12 cellular contexts compared by ENCODE assay signal in genomic region chr1:77036560-77036959, GRCh38.
A peak's percentile ranks its signal among the peaks of the same experiment; 100 is the strongest.
DNase-seq lines count a peak whose midpoint lies in the region; ATAC-seq, FAIRE-seq and TF ChIP-seq lines count a peak whose summit lies in the region.
"Had no signal": no experiment of that assay in that cellular context is flagged by ENCODE, and none has a peak within 500 bp of the region (broad histone marks: within the 10 kb centered on the region; RNA-seq: fewer than 3 reads in every experiment).

No MANE protein-coding gene starts in this region.

- POLR2A ChIA-PET in activated CD8-positive, alpha-beta T cell treated with anti-CD3 and anti-CD28 coated beads for 36 hours (lab: Charles Lee), result no interaction called here
- POLR2A ChIA-PET in naive thymus-derived CD4-positive, alpha-beta T cell (lab: Charles Lee), result no interaction called here

- peaks cover 2% of the 10 kb centered on the region for H3K9me3 Mint-ChIP-seq in activated CD8-positive, alpha-beta T cell treated with anti-CD3 and anti-CD28 coated beads for 36 hours
- H3K9me3 Mint-ChIP-seq in naive thymus-derived CD4-positive, alpha-beta T cell, result peaks cover 0 to 9% (median 5%) of the 10 kb centered on the region in 11 donors
- peaks cover 4% of the 10 kb centered on the region for H3K9me3 Mint-ChIP-seq in stimulated activated effector memory CD8-positive, alpha-beta T cell treated with anti-CD3 and anti-CD28 coated beads, Interleukin-12 subunit alpha, Interleukin-12 subunit beta, amount 100 ng/mL, for 72 hours

- no peaks in the 10 kb centered on the region for H3K9me3 ChIP-seq in naive thymus-derived CD4-positive, alpha-beta T cell (ENCODE audit: control insufficient read depth in 2 of 3, low read length in 3 of 3)

- H3K27ac ChIP-seq in coronary artery, result no peak overlapping the region
- H3K27ac ChIP-seq in naive thymus-derived CD4-positive, alpha-beta T cell (ENCODE audit: low read depth, low read length), result no peak overlapping the region
- H3K27ac ChIP-seq: KMS-11 had no signal

- H3K27me3 Mint-ChIP-seq in activated CD8-positive, alpha-beta T cell treated with anti-CD3 and anti-CD28 coated beads for 36 hours, result peaks cover 8% of the 10 kb centered on the region
- peaks cover 0 to 32% (median 18%) of the 10 kb centered on the region in 5 donors for H3K27me3 Mint-ChIP-seq in naive thymus-derived CD4-positive, alpha-beta T cell

- no peak for FAIRE-seq in HTR-8/SVneo (lab: Jason Lieb, UNC)
- FAIRE-seq: colon had no signal

- no peaks in the 10 kb centered on the region for H3K4me1 Mint-ChIP-seq in activated CD8-positive, alpha-beta T cell treated with anti-CD3 and anti-CD28 coated beads for 36 hours (ENCODE audit: low read depth)
- H3K4me1 Mint-ChIP-seq in naive thymus-derived CD4-positive, alpha-beta T cell, result no peaks in the 10 kb centered on the region
- no peaks in the 10 kb centered on the region for H3K4me1 Mint-ChIP-seq in stimulated activated effector memory CD8-positive, alpha-beta T cell treated with anti-CD3 and anti-CD28 coated beads, Interleukin-12 subunit alpha, Interleukin-12 subunit beta, amount 100 ng/mL, for 72 hours

- intact Hi-C loops in activated CD8-positive, alpha-beta T cell treated with anti-CD3 and anti-CD28 coated beads for 36 hours (cut with micrococcal nuclease), result no loop called here
- intact Hi-C loops in naive thymus-derived CD4-positive, alpha-beta T cell (cut with micrococcal nuclease), result no loop called here

- no peak for TF ChIP-seq CTCF in activated CD8-positive, alpha-beta T cell treated with anti-CD3 and anti-CD28 coated beads for 36 hours (IDR thresholded peaks at IDR 0.05)
- no peak for TF ChIP-seq CTCF in coronary artery (IDR thresholded peaks at IDR 0.05)

- no peaks in the 10 kb centered on the region for H3K4me1 ChIP-seq in naive thymus-derived CD4-positive, alpha-beta T cell (ENCODE audit: control insufficient read depth in 2 of 2, insufficient read depth in 2 of 2, low read length in 2 of 2)

- DNase-seq in EH (ENCODE audit: low read depth) (peak; percentile 67), HTR-8/SVneo (ENCODE audit: insufficient read length, low spot score) (peak; percentile 3), glomerular visceral epithelial cell (ENCODE audit: extremely low spot score) (peak; percentile 39), coronary artery (ENCODE audit: low spot score) (no peak), NK-92 (lab: John Stamatoyannopoulos, UW; ENCODE audit: unreplicated experiment) (no peak)
- peak; percentile 34 for DNase-seq in activated CD8-positive, alpha-beta T cell treated with anti-CD3 and anti-CD28 coated beads for 36 hours
- DNase-seq in naive thymus-derived CD4-positive, alpha-beta T cell, result no peak
- no peak for DNase-seq in stimulated activated effector memory CD8-positive, alpha-beta T cell treated with anti-CD3 and anti-CD28 coated beads, Interleukin-12 subunit alpha, Interleukin-12 subunit beta, amount 100 ng/mL, for 72 hours (ENCODE audit: low spot score in 2 of 2)
- DNase-seq: DMS79, NCI-H526 had no signal

- CTCF ChIA-PET in activated CD8-positive, alpha-beta T cell treated with anti-CD3 and anti-CD28 coated beads for 36 hours (lab: Charles Lee), result no interaction called here
- CTCF ChIA-PET in naive thymus-derived CD4-positive, alpha-beta T cell (lab: Charles Lee), result no interaction called here

- no peaks in the 10 kb centered on the region for H3K36me3 Mint-ChIP-seq in activated CD8-positive, alpha-beta T cell treated with anti-CD3 and anti-CD28 coated beads for 36 hours (ENCODE audit: low read depth)
- peaks cover 0 to 7% (median 0%) of the 10 kb centered on the region in 5 donors for H3K36me3 Mint-ChIP-seq in naive thymus-derived CD4-positive, alpha-beta T cell
- no peaks in the 10 kb centered on the region for H3K36me3 Mint-ChIP-seq in stimulated activated effector memory CD8-positive, alpha-beta T cell treated with anti-CD3 and anti-CD28 coated beads, Interleukin-12 subunit alpha, Interleukin-12 subunit beta, amount 100 ng/mL, for 72 hours

- H3K27ac Mint-ChIP-seq in activated CD8-positive, alpha-beta T cell treated with anti-CD3 and anti-CD28 coated beads for 36 hours, result no peak overlapping the region
- H3K27ac Mint-ChIP-seq in naive thymus-derived CD4-positive, alpha-beta T cell, result no peak overlapping the region
- no peak overlapping the region for H3K27ac Mint-ChIP-seq in stimulated activated effector memory CD8-positive, alpha-beta T cell treated with anti-CD3 and anti-CD28 coated beads, Interleukin-12 subunit alpha, Interleukin-12 subunit beta, amount 100 ng/mL, for 72 hours

- H3K4me3 Mint-ChIP-seq in activated CD8-positive, alpha-beta T cell treated with anti-CD3 and anti-CD28 coated beads for 36 hours, result no peak overlapping the region
- no peak overlapping the region for H3K4me3 Mint-ChIP-seq in naive thymus-derived CD4-positive, alpha-beta T cell
- no peak overlapping the region for H3K4me3 Mint-ChIP-seq in stimulated activated effector memory CD8-positive, alpha-beta T cell treated with anti-CD3 and anti-CD28 coated beads, Interleukin-12 subunit alpha, Interleukin-12 subunit beta, amount 100 ng/mL, for 72 hours

- no peak overlapping the region for H3K4me3 ChIP-seq in coronary artery
- H3K4me3 ChIP-seq in naive thymus-derived CD4-positive, alpha-beta T cell (ENCODE audit: low read length), result no peak overlapping the region

- ATAC-seq in activated CD8-positive, alpha-beta T cell treated with anti-CD3 and anti-CD28 coated beads for 36 hours, result no peak
- no peak for ATAC-seq in naive thymus-derived CD4-positive, alpha-beta T cell
- no peak for ATAC-seq in stimulated activated effector memory CD8-positive, alpha-beta T cell treated with anti-CD3 and anti-CD28 coated beads, Interleukin-12 subunit alpha, Interleukin-12 subunit beta, amount 100 ng/mL, for 72 hours

- H3K27me3 ChIP-seq in naive thymus-derived CD4-positive, alpha-beta T cell (ENCODE audit: control insufficient read depth in 2 of 2, insufficient read depth in 2 of 2, low read length in 2 of 2), result no peaks in the 10 kb centered on the region

- H3K36me3 ChIP-seq in naive thymus-derived CD4-positive, alpha-beta T cell (ENCODE audit: control insufficient read depth in 2 of 3, insufficient read depth in 3 of 3, low read length in 3 of 3), result no peaks in the 10 kb centered on the region

Comparison
In these comparisons a context has a peak if more than half of its experiments do, and no peak if none do; other contexts are left out.
1. DNase-seq: peak in EH (single experiment), HTR-8/SVneo (single experiment), activated CD8-positive, alpha-beta T cell treated with anti-CD3 and anti-CD28 coated beads for 36 hours (single experiment) and glomerular visceral epithelial cell (single experiment); none in coronary artery (single experiment), naive thymus-derived CD4-positive, alpha-beta T cell (0 of 9), NK-92 (single experiment) and stimulated activated effector memory CD8-positive, alpha-beta T cell treated with anti-CD3 and anti-CD28 coated beads, Interleukin-12 subunit alpha, Interleukin-12 subunit beta, amount 100 ng/mL, for 72 hours (0 of 2).